Comparison of ENCODE assay signal across 8 cellular contexts in genomic region chr9:93453047-93453914, GRCh38. TPM values are rescaled to one million over a fixed set of nuclear protein-coding genes. Genes with fewer than 3 reads are reported as not detected.
DNase-seq lines count a peak whose midpoint lies in the region; ATAC-seq, FAIRE-seq and TF ChIP-seq lines count a peak whose summit lies in the region.

Gene FAM120AOS, minus strand, starts transcription at chr9:93453581. Its CDS starts 872 bp downstream, at chr9:93452709.

- peak within 1 kb of the TSS; percentile 61 for H4K91ac ChIP-seq in H1 (replicated peaks; ENCODE audit: insufficient read length, low read length)

- H3K4me3 ChIP-seq in CD8-positive, alpha-beta memory T cell (ENCODE audit: low read length): peak within 1 kb of the TSS; percentile 74
- peak within 1 kb of the TSS; percentile 81 to 93 (median 90) for H3K4me3 ChIP-seq in H1 (ENCODE audit: extremely low read depth in 1 of 4, insufficient read depth in 2 of 4, low read depth in 3 of 4, low read length in 4 of 4)

- no peak for TF ChIP-seq CTCF in H1 (IDR thresholded peaks at IDR 0.05; ENCODE audit: control extremely low read depth in 1 of 3, insufficient read depth in 1 of 3, low read depth in 1 of 3, low read length in 3 of 3)

- H3K4me1 Mint-ChIP-seq in CD8-positive, alpha-beta memory T cell: peaks cover 55 to 70% (median 62%) of the 10 kb centered on the region in 3 donors
- H3K4me1 Mint-ChIP-seq in memory B cell: peaks cover 31% of the 10 kb centered on the region

- H3K4me2 ChIP-seq in H1 (ENCODE audit: insufficient read depth in 1 of 2, low read depth in 2 of 2, low read length in 2 of 2): peak within 1 kb of the TSS; percentile 89 to 92

- peaks cover 0 to 28% (median 2%) of the 10 kb centered on the region in 3 donors for H3K36me3 Mint-ChIP-seq in CD8-positive, alpha-beta memory T cell
- H3K36me3 Mint-ChIP-seq in memory B cell: peaks cover 5% of the 10 kb centered on the region

- H2AK5ac ChIP-seq in H1 (ENCODE audit: low read depth, low read length): no peak within 1 kb of the TSS

- TF ChIP-seq POLR2A in H1 (IDR thresholded peaks at IDR 0.05; ENCODE audit: control extremely low read depth in 1 of 2, low read depth in 2 of 2, low read length in 2 of 2): 0 out of 3 replicates have a peak, but pooled peaks of 1 of the 2 experiments have one; percentile 23

- H3K9me3 ChIP-seq in CD8-positive, alpha-beta memory T cell (ENCODE audit: low read length): no peaks in the 10 kb centered on the region
- no peaks in the 10 kb centered on the region; a peak in 1 of 4 replicates for H3K9me3 ChIP-seq in H1 (ENCODE audit: insufficient read depth in 2 of 2, low read depth in 1 of 2, low read length in 1 of 2)

- no peaks in the 10 kb centered on the region for H3K27me3 Mint-ChIP-seq in CD8-positive, alpha-beta memory T cell
- H3K27me3 Mint-ChIP-seq in memory B cell: no peaks in the 10 kb centered on the region

- 4% methylated on average over 34 of the region's 34 CpGs; no CpG with 5 or more reads in 1 of the 2 experiments for WGBS in H1 (ENCODE audit: extremely low coverage in 1 of 2, insufficient coverage in 1 of 2, insufficient read length in 1 of 2, insufficient replicate concordance in 2 of 2, low coverage in 1 of 2, low lambda C conversion rate in 2 of 2, missing lambda C conversion rate in 1 of 2), 2 experiments

- peaks cover 3 to 6% of the 10 kb centered on the region in 2 experiments for H4K20me1 ChIP-seq in H1 (replicated peaks in 1 of 2; ENCODE audit: control insufficient read depth in 1 of 2, insufficient read depth in 2 of 2, low read length in 2 of 2)

- no peak within 1 kb of the TSS for H2BK120ac ChIP-seq in H1 (replicated peaks; ENCODE audit: low read depth, low read length)

- peak; percentile 29 for ATAC-seq in GM19468 (IDR thresholded peaks at IDR 0.05; ENCODE audit: extremely low read depth, unreplicated experiment)
- ATAC-seq in memory B cell (ENCODE audit: low read depth): peak; percentile 72

- peak within 1 kb of the TSS; percentile 86 to 97 (median 89) for H3K4me3 Mint-ChIP-seq in CD8-positive, alpha-beta memory T cell
- H3K4me3 Mint-ChIP-seq in memory B cell: peak within 1 kb of the TSS; percentile 97

- H3K23me2 ChIP-seq in H1 (ENCODE audit: low read depth, low read length): peaks cover 17% of the 10 kb centered on the region

- no peak within 1 kb of the TSS for H3K14ac ChIP-seq in H1 (ENCODE audit: insufficient read length)

- no peak within 1 kb of the TSS for H2BK15ac ChIP-seq in H1 (ENCODE audit: low read length)

- H3K79me1 ChIP-seq in H1 (ENCODE audit: low read depth, low read length): peaks cover 5% of the 10 kb centered on the region

- no peak within 1 kb of the TSS for H2BK12ac ChIP-seq in H1 (ENCODE audit: low read depth, low read length)

- POLR2A ChIA-PET in CD8-positive, alpha-beta memory T cell (lab: Charles Lee): interaction anchor here (0.5 to 2.1 kb wide), 4 partner anchors 11 to 113 kb away, joined by 3 to 8 read pairs (median 6); no protein-coding TSS in a partner anchor
- POLR2A ChIA-PET in H1 (lab: Charles Lee; ENCODE audit: partially characterized antibody): interaction anchor here (0.8 to 4.9 kb wide), 8 partner anchors 9 to 97 kb away, joined by 3 to 35 read pairs (median 4); no protein-coding TSS in a partner anchor

- H3K18ac ChIP-seq in H1 (ENCODE audit: extremely low read depth, low read length): no peak within 1 kb of the TSS; the same call in 1 of the 2 replicates

- no peak within 1 kb of the TSS for H2AFZ ChIP-seq in H1 (ENCODE audit: low read length)

- no peaks in the 10 kb centered on the region for H3K36me3 ChIP-seq in CD8-positive, alpha-beta memory T cell (ENCODE audit: insufficient read depth, low read length)
- peaks cover 0 to 13% (median under 1%) of the 10 kb centered on the region in 4 experiments; a peak in 2 of 8 replicates for H3K36me3 ChIP-seq in H1 (ENCODE audit: control insufficient read depth in 2 of 4, insufficient read depth in 4 of 4, low read length in 3 of 4)

- no peak for TF ChIP-seq RAD21 in H1 (IDR thresholded peaks at IDR 0.05 in 1 of 2, conservative IDR thresholded peaks at IDR 0.05 in 1 of 2; ENCODE audit: low read depth in 2 of 2, low read length in 2 of 2)

- no peak within 1 kb of the TSS for H3K56ac ChIP-seq in H1 (replicated peaks; ENCODE audit: insufficient read length, low read depth, low read length)

- H3K23ac ChIP-seq in H1 (ENCODE audit: insufficient read length): no peak within 1 kb of the TSS

- FAIRE-seq in H1 (lab: Jason Lieb, UNC): peak; percentile 39

- H3K4me1 ChIP-seq in CD8-positive, alpha-beta memory T cell (ENCODE audit: insufficient read depth, low read length): peaks cover 50% of the 10 kb centered on the region
- H3K4me1 ChIP-seq in H1 (replicated peaks in 1 of 4; ENCODE audit: control insufficient read depth in 3 of 4, insufficient read depth in 4 of 4, low read length in 3 of 4): peaks cover 0 to 5% (median 2%) of the 10 kb centered on the region in 4 experiments; a peak in 3 of 7 replicates

- 0 out of 2 replicates have a peak within 1 kb of the TSS, but pooled peaks have one; percentile 19 for H2BK5ac ChIP-seq in H1 (ENCODE audit: low read depth, low read length)

- H3K4ac ChIP-seq in H1 (replicated peaks; ENCODE audit: insufficient read length, low read depth, low read length): no peak within 1 kb of the TSS

- TF ChIP-seq EP300 in H1 (IDR thresholded peaks at IDR 0.05; ENCODE audit: borderline replicate concordance in 1 of 2, low read depth in 2 of 2, low read length in 2 of 2): no peak

- H2BK20ac ChIP-seq in H1 (ENCODE audit: low read length): no peak within 1 kb of the TSS

- peak within 1 kb of the TSS; percentile 80 for H3K27ac ChIP-seq in CD8-positive, alpha-beta memory T cell (ENCODE audit: low read depth, low read length)
- H3K27ac ChIP-seq in H1 (ENCODE audit: low read depth, low read length): no peak within 1 kb of the TSS

- H3K9me3 Mint-ChIP-seq in CD8-positive, alpha-beta memory T cell: no peaks in the 10 kb centered on the region
- no peaks in the 10 kb centered on the region for H3K9me3 Mint-ChIP-seq in memory B cell

- peak within 1 kb of the TSS; percentile 80 to 99 (median 95) for H3K27ac Mint-ChIP-seq in CD8-positive, alpha-beta memory T cell
- H3K27ac Mint-ChIP-seq in memory B cell: peak within 1 kb of the TSS; percentile 93

- DNase-seq in CD8-positive, alpha-beta memory T cell: peak; percentile 79 to 88 (median 84)
- DNase-seq in HT-29 (ENCODE audit: low spot score): peak; percentile 96
- peak; percentile 93 for DNase-seq in NOMO-1 treated with dmso at 0.1 percent for 144 hours (lab: John Stamatoyannopoulos, UW; ENCODE audit: unreplicated experiment)
- peak; percentile 45 to 67 (median 64) for DNase-seq in activated CD8-positive, alpha-beta memory T cell treated with anti-CD3 and anti-CD28 coated beads for 48 hours (ENCODE audit: low read depth in 2 of 3, low spot score in 2 of 3)
- DNase-seq in H1 (ENCODE audit: low read depth in 1 of 2, low spot score in 2 of 2): peak; percentile 75 to 81
- DNase-seq in memory B cell (ENCODE audit: low spot score in 2 of 2): peak; percentile 66 to 70
- DNase-seq in stimulated activated CD8-positive, alpha-beta memory T cell treated with anti-CD3 and anti-CD28 coated beads, Interleukin-12 subunit alpha, Interleukin-12 subunit beta, amount 100 ng/mL, for 24 hours (ENCODE audit: extremely low read depth): peak; percentile 76

- H4K5ac ChIP-seq in H1 (ENCODE audit: insufficient read length, low read depth, low read length): no peak within 1 kb of the TSS

- H3K27me3 ChIP-seq in CD8-positive, alpha-beta memory T cell (ENCODE audit: insufficient read depth, low read length, poor library complexity, severe bottlenecking): no peaks in the 10 kb centered on the region
- H3K27me3 ChIP-seq in H1 (replicated peaks in 1 of 4; ENCODE audit: control insufficient read depth in 3 of 4, extremely low read depth in 1 of 4, insufficient read depth in 3 of 4, low read length in 3 of 4): no peaks in the 10 kb centered on the region

- peak within 1 kb of the TSS; percentile 84 to 90 (median 86) for H3K9ac ChIP-seq in H1 (replicated peaks in 1 of 4; ENCODE audit: extremely low read depth in 1 of 4, low read depth in 3 of 4, low read length in 3 of 4)

- peaks cover 10 to 73% of the 10 kb centered on the region in 2 experiments; a peak in 3 of 4 replicates for H3K79me2 ChIP-seq in H1 (ENCODE audit: control insufficient read depth in 1 of 2, insufficient read depth in 2 of 2, low read length in 2 of 2)

- H4K8ac ChIP-seq in H1 (ENCODE audit: extremely low read depth, insufficient read depth, low read length): no peak within 1 kb of the TSS

- CTCF ChIA-PET in CD8-positive, alpha-beta memory T cell (lab: Charles Lee): interaction anchor here (0.9 to 2.4 kb wide), 5 partner anchors 11 to 448 kb away, joined by 3 to 16 read pairs (median 3); no protein-coding TSS in a partner anchor
- CTCF ChIA-PET in H1 (lab: Charles Lee; ENCODE audit: partially characterized antibody): interaction anchor here (0.6 to 1.8 kb wide), 6 partner anchors 15 to 165 kb away, joined by 3 to 8 read pairs (median 4); no protein-coding TSS in a partner anchor

TF ChIP-seq in H1, 55 proteins besides CTCF, POLR2A, EP300 and RAD21 (continues in another document):
- TF ChIP-seq NANOG (IDR thresholded peaks at IDR 0.05; ENCODE audit: insufficient read depth, low read depth, low read length, poor library complexity, severe bottlenecking) (no peak), YY1 (IDR thresholded peaks at IDR 0.05; ENCODE audit: low read depth, low read length) (no peak; the same call in 1 of the 2 replicates), SUZ12 (IDR thresholded peaks at IDR 0.05; ENCODE audit: low read length) (0 out of 2 replicates have a peak, but pooled peaks have one; percentile 26), MAX (IDR thresholded peaks at IDR 0.05) (0 out of 2 replicates have a peak, but pooled peaks have one; percentile 18), TAF1 (IDR thresholded peaks at IDR 0.05; ENCODE audit: low read depth, low read length) (0 out of 2 replicates have a peak, but pooled peaks have one; percentile 27), SP2 (IDR thresholded peaks at IDR 0.05; ENCODE audit: low read length) (peak; percentile 46; the same call in 1 of the 2 replicates)

RNA-seq across cellular contexts. Expression of gene FAM120AOS, which starts in this region (rescaled TPM):
- total RNA-seq in CD8-positive, alpha-beta memory T cell: 10 to 100 TPM; 41.0 to 42.7 TPM
- 62.6 TPM for polyA plus RNA-seq in CD8-positive, alpha-beta memory T cell
- 41.3 and 51.0 TPM in 2 replicates for total RNA-seq in HT-29 (2014; rRNA removed; shearing (Covaris generic))
- 37.6 and 41.6 TPM in 2 replicates for total RNA-seq in H1 (2021; fragmentation: NEBNext Ultra II Directional; extraction: Animal tissue kit (Norgen Biotek cat#: 25700))
- polyA plus RNA-seq in H1 (2011; rRNA removed): 28.8 and 29.6 TPM in 2 replicates
- 32.1 TPM for polyA plus RNA-seq in H1 (2011; cell fraction: cytosol; rRNA removed)
- 34.4 TPM for polyA plus RNA-seq in H1 (2011; cell fraction: nucleus; rRNA removed)
- 29.4 to 34.2 TPM (median 32.6 TPM) in 4 replicates for polyA plus RNA-seq in H1 (2012, experiment 1 of 2)
- polyA plus RNA-seq in H1 (2012, experiment 2 of 2): 21.5 TPM
- 34.9 TPM for polyA plus RNA-seq in H1 (2013, experiment 1 of 2)
- 32.9 TPM for polyA plus RNA-seq in H1 (2013, experiment 2 of 2)
- polyA minus RNA-seq in H1 (2011; rRNA and poly(A)+ RNA removed): 24.5 and 26.6 TPM in 2 replicates
- polyA minus RNA-seq in H1 (2011; cell fraction: cytosol; rRNA and poly(A)+ RNA removed): 15.2 TPM
- 39.4 TPM for polyA minus RNA-seq in H1 (2011; cell fraction: nucleus; rRNA and poly(A)+ RNA removed)
